Comparison of ENCODE assay signal across 8 cellular contexts in genomic region chr1:43947061-43947889, GRCh38. TPM values are rescaled to one million over a fixed set of nuclear protein-coding genes. Genes with fewer than 3 reads are reported as not detected.
DNase-seq lines count a peak whose midpoint lies in the region; ATAC-seq, FAIRE-seq and TF ChIP-seq lines count a peak whose summit lies in the region.

No MANE protein-coding gene starts in this region.

- TF ChIP-seq CTCF in OCI-LY7 (conservative IDR thresholded peaks at IDR 0.05; ENCODE audit: low read length) (no peak), endodermal cell (conservative IDR thresholded peaks at IDR 0.05) (no peak)

- no TSS peak for BruUV-seq in OCI-LY7 (replicated peaks; lab: Mats Ljungman, UMichigan)

- intact Hi-C loops in activated CD4-positive, alpha-beta T cell treated with anti-CD3 and anti-CD28 coated beads for 36 hours (cut with DNase I, micrococcal nuclease) = loop anchor here (2.0 to 5.0 kb wide), 3 partner anchors 100 to 588 kb away; partner anchors contain the start of genes CDC20 (in 1 of the 2) and ST3GAL3 (in 1 of the 2)
- intact Hi-C loops in OCI-LY7 (cut with micrococcal nuclease; ENCODE audit: unreplicated experiment) = no loop called here

- DNase-seq in activated CD4-positive, alpha-beta T cell treated with anti-CD3 and anti-CD28 coated beads for 36 hours = peak; percentile 34
- DNase-seq in activated CD4-positive, alpha-beta T cell treated with anti-CD3 and anti-CD28 coated beads, Interleukin-2, amount 50 U/mL, for 48 hours = no peak
- DNase-seq in OCI-LY7 (ENCODE audit: low spot score) (no peak), endodermal cell (no peak), GM12892 (ENCODE audit: insufficient read length) (no peak), DMS53 treated with DMSO at 0.1 percent for 48 hours (lab: John Stamatoyannopoulos, UW; ENCODE audit: unreplicated experiment) (no peak), GOT3 (lab: John Stamatoyannopoulos, UW) (no peak)
- DNase-seq in natural killer cell treated with Interleukin-12 subunit alpha and Interleukin-12 subunit beta and Interleukin-15 and Interleukin-18, amount 100 ng/mL, for 72 hours (ENCODE audit: low spot score) = no peak

- peak overlapping the region; percentile 94 for H3K4me3 Mint-ChIP-seq in activated CD4-positive, alpha-beta T cell treated with anti-CD3 and anti-CD28 coated beads for 36 hours
- peak overlapping the region; percentile 83 for H3K4me3 Mint-ChIP-seq in endodermal cell
- H3K4me3 Mint-ChIP-seq in natural killer cell treated with Interleukin-12 subunit alpha and Interleukin-12 subunit beta and Interleukin-15 and Interleukin-18, amount 100 ng/mL, for 72 hours = peak overlapping the region; percentile 95

- H3K27ac ChIP-seq in OCI-LY7 (ENCODE audit: low read depth, low read length, poor library complexity, severe bottlenecking) (peak overlapping the region; percentile 56), endodermal cell (ENCODE audit: low read depth, low read length) (peak overlapping the region; percentile 99)

- CTCF ChIA-PET in activated CD4-positive, alpha-beta T cell treated with anti-CD3 and anti-CD28 coated beads for 36 hours (lab: Charles Lee) = interaction anchor here (0.6 to 5.9 kb wide), 9 partner anchors 8 to 240 kb away, joined by 3 to 96 read pairs (median 4); partner anchors contain the start of genes ARTN and DPH2
- CTCF ChIA-PET in OCI-LY7 (lab: Charles Lee; ENCODE audit: unreplicated experiment) = interaction anchor here (0.6 to 2.0 kb wide), 2 partner anchors 12 to 103 kb away, joined by 3 to 13 read pairs; no protein-coding TSS in a partner anchor

- WGBS in endodermal cell (ENCODE audit: insufficient coverage in 1 of 2, insufficient read length in 1 of 2), 2 experiments = 18 to 52% methylated on average over 2 to 27 of the region's 27 CpGs

- H3K9me3 ChIP-seq in OCI-LY7 (ENCODE audit: low read length) = no peaks in the 10 kb centered on the region
- H3K9me3 ChIP-seq in endodermal cell (ENCODE audit: control insufficient read depth, low read length) = no peaks in the 10 kb centered on the region

- H3K9me3 Mint-ChIP-seq in activated CD4-positive, alpha-beta T cell treated with anti-CD3 and anti-CD28 coated beads for 36 hours (ENCODE audit: low read depth) = no peaks in the 10 kb centered on the region
- no peaks in the 10 kb centered on the region for H3K9me3 Mint-ChIP-seq in endodermal cell
- no peaks in the 10 kb centered on the region for H3K9me3 Mint-ChIP-seq in natural killer cell treated with Interleukin-12 subunit alpha and Interleukin-12 subunit beta and Interleukin-15 and Interleukin-18, amount 100 ng/mL, for 72 hours

- H3K27ac Mint-ChIP-seq in activated CD4-positive, alpha-beta T cell treated with anti-CD3 and anti-CD28 coated beads for 36 hours = peak overlapping the region; percentile 89
- H3K27ac Mint-ChIP-seq in endodermal cell = peak overlapping the region; percentile 96
- H3K27ac Mint-ChIP-seq in natural killer cell treated with Interleukin-12 subunit alpha and Interleukin-12 subunit beta and Interleukin-15 and Interleukin-18, amount 100 ng/mL, for 72 hours = peak overlapping the region; percentile 86 to 95

- H3K9me2 ChIP-seq in OCI-LY7 (ENCODE audit: insufficient read depth, low read length) = no peaks in the 10 kb centered on the region

- H3K4me2 ChIP-seq in OCI-LY7 (ENCODE audit: low read length) = peak overlapping the region; percentile 91

- peaks cover 38% of the 10 kb centered on the region for H3K4me1 Mint-ChIP-seq in activated CD4-positive, alpha-beta T cell treated with anti-CD3 and anti-CD28 coated beads for 36 hours
- H3K4me1 Mint-ChIP-seq in endodermal cell = peaks cover 10% of the 10 kb centered on the region
- H3K4me1 Mint-ChIP-seq in natural killer cell treated with Interleukin-12 subunit alpha and Interleukin-12 subunit beta and Interleukin-15 and Interleukin-18, amount 100 ng/mL, for 72 hours (ENCODE audit: low read depth in 2 of 2) = peaks cover 29 to 41% of the 10 kb centered on the region in 2 donors

- no peak for FAIRE-seq in GM12892 (lab: Jason Lieb, UNC)

- peaks cover 19% of the 10 kb centered on the region for H3K36me3 Mint-ChIP-seq in activated CD4-positive, alpha-beta T cell treated with anti-CD3 and anti-CD28 coated beads for 36 hours (ENCODE audit: low read depth)
- H3K36me3 Mint-ChIP-seq in endodermal cell (ENCODE audit: low read depth) = peaks cover 3% of the 10 kb centered on the region
- peaks cover 7% of the 10 kb centered on the region for H3K36me3 Mint-ChIP-seq in natural killer cell treated with Interleukin-12 subunit alpha and Interleukin-12 subunit beta and Interleukin-15 and Interleukin-18, amount 100 ng/mL, for 72 hours

- H3K27me3 ChIP-seq in endodermal cell (ENCODE audit: control insufficient read depth, insufficient read depth, low read length, poor library complexity, severe bottlenecking) = no peaks in the 10 kb centered on the region

- no peaks in the 10 kb centered on the region for H4K20me1 ChIP-seq in OCI-LY7 (ENCODE audit: insufficient read depth, low read length)

- H3K27me3 Mint-ChIP-seq in activated CD4-positive, alpha-beta T cell treated with anti-CD3 and anti-CD28 coated beads for 36 hours = no peaks in the 10 kb centered on the region
- H3K27me3 Mint-ChIP-seq in endodermal cell (ENCODE audit: insufficient read depth) = peaks cover 5% of the 10 kb centered on the region
- H3K27me3 Mint-ChIP-seq in natural killer cell treated with Interleukin-12 subunit alpha and Interleukin-12 subunit beta and Interleukin-15 and Interleukin-18, amount 100 ng/mL, for 72 hours = no peaks in the 10 kb centered on the region

- POLR2A ChIA-PET in activated CD4-positive, alpha-beta T cell treated with anti-CD3 and anti-CD28 coated beads for 36 hours (lab: Charles Lee) = interaction anchor here (0.5 to 1.7 kb wide), 4 partner anchors 9 to 241 kb away, joined by 3 to 14 read pairs (median 4); no protein-coding TSS in a partner anchor
- POLR2A ChIA-PET in OCI-LY7 (lab: Charles Lee) = interaction anchor here (0.5 to 0.7 kb wide), 5 partner anchors 12 to 300 kb away, joined by 3 read pairs; no protein-coding TSS in a partner anchor

- TF ChIP-seq POLR2A in GM12892 (IDR thresholded peaks at IDR 0.05; ENCODE audit: low read depth, low read length) = no peak

- peak; percentile 4 for ATAC-seq in activated CD4-positive, alpha-beta T cell treated with anti-CD3 and anti-CD28 coated beads for 36 hours
- ATAC-seq in natural killer cell treated with Interleukin-12 subunit alpha and Interleukin-12 subunit beta and Interleukin-15 and Interleukin-18, amount 100 ng/mL, for 72 hours = no peak

- H3K36me3 ChIP-seq in OCI-LY7 (ENCODE audit: insufficient read depth, low read length) (peaks cover 18% of the 10 kb centered on the region; the same call in 1 of the 2 replicates), endodermal cell (ENCODE audit: control insufficient read depth, insufficient read depth, low read length) (peaks cover 12% of the 10 kb centered on the region)

- H3K79me2 ChIP-seq in OCI-LY7 (ENCODE audit: insufficient read depth, low read depth, low read length) = peaks cover 3% of the 10 kb centered on the region; the same call in 1 of the 2 replicates

- peaks cover 22% of the 10 kb centered on the region for H3K4me1 ChIP-seq in OCI-LY7 (ENCODE audit: insufficient read depth, low read length, poor library complexity, severe bottlenecking)
- H3K4me1 ChIP-seq in endodermal cell (ENCODE audit: control insufficient read depth, insufficient read depth, low read length) = peaks cover 10% of the 10 kb centered on the region

- H3K4me3 ChIP-seq in OCI-LY7 (ENCODE audit: low read depth, low read length, poor library complexity, severe bottlenecking) = peak overlapping the region; percentile 76
- H3K4me3 ChIP-seq in endodermal cell (ENCODE audit: low read length) = peak overlapping the region; percentile 95

- peak overlapping the region; percentile 98 for H3K9ac ChIP-seq in endodermal cell (ENCODE audit: extremely low read depth, low read length, poor library complexity, severe bottlenecking)

- peak overlapping the region; percentile 88 for H2AFZ ChIP-seq in OCI-LY7 (ENCODE audit: low read length)

RNA-seq across cellular contexts. Expression of gene IPO13, which starts 0.5 kb away (rescaled TPM):
- total RNA-seq in activated CD4-positive, alpha-beta T cell treated with anti-CD3 and anti-CD28 coated beads for 36 hours = 10 to 100 TPM; 10.7 to 12.5 TPM
- 13.1 and 17.8 TPM in 2 replicates for total RNA-seq in OCI-LY7 (2014; rRNA removed; shearing (Covaris generic))
- 24.1 and 26.5 TPM in 2 replicates for total RNA-seq in OCI-LY7 (2022)
- 10 to 100 TPM; 18.6 to 21.5 TPM for total RNA-seq in endodermal cell
- 20.8 TPM for polyA plus RNA-seq in endodermal cell (2013, experiment 1 of 2)
- 16.2 TPM for polyA plus RNA-seq in endodermal cell (2013, experiment 2 of 2)
- total RNA-seq in natural killer cell treated with Interleukin-12 subunit alpha and Interleukin-12 subunit beta and Interleukin-15 and Interleukin-18, amount 100 ng/mL, for 72 hours = 10 to 100 TPM; 28.4 to 43.1 TPM
- 8.2 TPM for polyA plus RNA-seq in GM12892 (2012; ENCODE audit: missing spikeins)

RNA-seq across cellular contexts. Expression of gene ARTN, which starts 13.7 kb away (rescaled TPM):
- total RNA-seq in activated CD4-positive, alpha-beta T cell treated with anti-CD3 and anti-CD28 coated beads for 36 hours = under 1 TPM; 0.26 to 0.48 TPM
- 0.44 TPM in 1 of 2 replicates, not detected in the other for total RNA-seq in OCI-LY7 (2014; rRNA removed; shearing (Covaris generic))
- total RNA-seq in OCI-LY7 (2022) = 1.2 and 1.8 TPM in 2 replicates
- total RNA-seq in endodermal cell = 1 to 10 TPM; 3.3 to 4.4 TPM
- polyA plus RNA-seq in endodermal cell (2013, experiment 1 of 2) = 0.85 TPM
- 0.70 TPM for polyA plus RNA-seq in endodermal cell (2013, experiment 2 of 2)
- 1 to 10 TPM in 1 of 2 donors, not detected in 1; 1.2 TPM for total RNA-seq in natural killer cell treated with Interleukin-12 subunit alpha and Interleukin-12 subunit beta and Interleukin-15 and Interleukin-18, amount 100 ng/mL, for 72 hours
- 0.36 TPM for polyA plus RNA-seq in GM12892 (2012; ENCODE audit: missing spikeins)

RNA-seq across cellular contexts. Expression of gene DPH2, which starts 22.5 kb away (rescaled TPM):
- total RNA-seq in activated CD4-positive, alpha-beta T cell treated with anti-CD3 and anti-CD28 coated beads for 36 hours = 10 to 100 TPM; 25.2 to 30.5 TPM
- total RNA-seq in OCI-LY7 (2014; rRNA removed; shearing (Covaris generic)) = 42.1 and 45.6 TPM in 2 replicates
- 21.6 and 28.6 TPM in 2 replicates for total RNA-seq in OCI-LY7 (2022)
- total RNA-seq in endodermal cell = 10 to 100 TPM; 28.5 to 31.3 TPM
- polyA plus RNA-seq in endodermal cell (2013, experiment 1 of 2) = 26.1 TPM
- polyA plus RNA-seq in endodermal cell (2013, experiment 2 of 2) = 19.5 TPM
- 10 to 100 TPM; 37.4 to 93.8 TPM for total RNA-seq in natural killer cell treated with Interleukin-12 subunit alpha and Interleukin-12 subunit beta and Interleukin-15 and Interleukin-18, amount 100 ng/mL, for 72 hours
- 23.4 TPM for polyA plus RNA-seq in GM12892 (2012; ENCODE audit: missing spikeins)

RNA-seq across cellular contexts. Expression of gene ATP6V0B, which starts 27.5 kb away (rescaled TPM):
- 10 to 100 TPM; 39.4 to 75.6 TPM for total RNA-seq in activated CD4-positive, alpha-beta T cell treated with anti-CD3 and anti-CD28 coated beads for 36 hours
- 62.0 and 97.1 TPM in 2 replicates for total RNA-seq in OCI-LY7 (2014; rRNA removed; shearing (Covaris generic))
- total RNA-seq in OCI-LY7 (2022) = 58.9 and 68.4 TPM in 2 replicates
- total RNA-seq in endodermal cell = 100 to 1,000 TPM; 108 to 116 TPM
- polyA plus RNA-seq in endodermal cell (2013, experiment 1 of 2) = 120 TPM
- 111 TPM for polyA plus RNA-seq in endodermal cell (2013, experiment 2 of 2)
- total RNA-seq in natural killer cell treated with Interleukin-12 subunit alpha and Interleukin-12 subunit beta and Interleukin-15 and Interleukin-18, amount 100 ng/mL, for 72 hours = 100 to 1,000 TPM; 161 to 203 TPM
- polyA plus RNA-seq in GM12892 (2012; ENCODE audit: missing spikeins) = 78.4 TPM

RNA-seq across cellular contexts. Expression of gene B4GALT2, which starts 31.7 kb away (rescaled TPM):
- total RNA-seq in activated CD4-positive, alpha-beta T cell treated with anti-CD3 and anti-CD28 coated beads for 36 hours = 10 to 100 TPM; 27.9 to 35.3 TPM
- 1.4 and 1.9 TPM in 2 replicates for total RNA-seq in OCI-LY7 (2014; rRNA removed; shearing (Covaris generic))
- total RNA-seq in OCI-LY7 (2022) (0.57 and 0.65 TPM in 2 replicates), endodermal cell (10 to 100 TPM; 62.7 to 72.7 TPM)
- 89.1 TPM for polyA plus RNA-seq in endodermal cell (2013, experiment 1 of 2)
- polyA plus RNA-seq in endodermal cell (2013, experiment 2 of 2) = 82.9 TPM
- total RNA-seq in natural killer cell treated with Interleukin-12 subunit alpha and Interleukin-12 subunit beta and Interleukin-15 and Interleukin-18, amount 100 ng/mL, for 72 hours = 10 to 100 TPM; 12.8 to 48.6 TPM
- 19.9 TPM for polyA plus RNA-seq in GM12892 (2012; ENCODE audit: missing spikeins)
